Comparison of ENCODE assay signal across 7 cellular contexts in genomic region chr12:128113250-128113649, GRCh38.
DNase-seq lines count a peak whose midpoint lies in the region; ATAC-seq and TF ChIP-seq lines count a peak whose summit lies in the region.
"Not testable (repeated sequence)": the region's sequence is repeated elsewhere in the genome, so short reads cannot be mapped to it uniquely, and the experiment has no call there.

No MANE protein-coding gene starts in this region.

- CTCF ChIA-PET in Panc1 (lab: Charles Lee) = not testable (repeated sequence)

- not testable (repeated sequence) for H3K4me3 ChIP-seq in Karpas-422 (ENCODE audit: low read length); Panc1 (ENCODE audit: low read depth in 2 of 2, low read length in 2 of 2); adrenal gland; endodermal cell (ENCODE audit: low read length); parathyroid adenoma (ENCODE audit: low read depth, low read length)

- not testable (repeated sequence) for H3K9me2 ChIP-seq in Karpas-422 (replicated peaks; ENCODE audit: insufficient read depth, low read length)

- not testable (repeated sequence) for H3K79me2 ChIP-seq in Karpas-422 (ENCODE audit: low read length); parathyroid adenoma

- intact Hi-C loops in Panc1 (cut with micrococcal nuclease; ENCODE audit: unreplicated experiment); adrenal gland (cut with DNase I): not testable (repeated sequence)

- not testable (repeated sequence) for H3K4me1 Mint-ChIP-seq in endodermal cell

- not testable (repeated sequence) for BruUV-seq in Panc1 (replicated peaks; lab: Mats Ljungman, UMichigan)

- POLR2A ChIA-PET in Panc1 (lab: Charles Lee) = interaction anchor here (0.6 kb wide), 1 partner anchor 52 kb away, joined by 4 read pairs; no protein-coding TSS in a partner anchor

- not testable (repeated sequence) for H3K27me3 ChIP-seq in Karpas-422 (ENCODE audit: low read length); Panc1 (ENCODE audit: control insufficient read depth, insufficient read depth, low read length); adrenal gland; endodermal cell (ENCODE audit: control insufficient read depth, insufficient read depth, low read length, poor library complexity, severe bottlenecking); parathyroid adenoma (ENCODE audit: control insufficient read depth, insufficient read depth, low read length)

- TF ChIP-seq POLR2A in adrenal gland (IDR thresholded peaks at IDR 0.05) = not testable (repeated sequence)

- WGBS in adrenal gland, 4 donors = 32 to 54% (median 45%) methylated on average over 5 of the region's 5 CpGs
- 76 to 86% methylated on average over 3 to 5 of the region's 5 CpGs for WGBS in endodermal cell (ENCODE audit: insufficient coverage in 1 of 2, insufficient read length in 1 of 2), 2 experiments

- not testable (repeated sequence) for TF ChIP-seq CTCF in Panc1 (IDR thresholded peaks at IDR 0.05); adrenal gland (IDR thresholded peaks at IDR 0.05); endodermal cell (conservative IDR thresholded peaks at IDR 0.05); parathyroid adenoma (IDR thresholded peaks at IDR 0.05)

- H4K20me1 ChIP-seq in Karpas-422 (ENCODE audit: insufficient read depth, low read depth, low read length) = not testable (repeated sequence)

- H3K27me3 Mint-ChIP-seq in endodermal cell (ENCODE audit: insufficient read depth) = not testable (repeated sequence)

- peak overlapping the region; percentile 35 for H3K4me2 ChIP-seq in Karpas-422 (ENCODE audit: low read depth, low read length, poor library complexity, severe bottlenecking)
- not testable (repeated sequence) for H3K4me2 ChIP-seq in parathyroid adenoma (ENCODE audit: low read length)

- not testable (repeated sequence) for H3K9me3 ChIP-seq in Karpas-422 (ENCODE audit: low read length); Panc1 (ENCODE audit: control insufficient read depth, insufficient read depth, low read depth, low read length); adrenal gland (replicated peaks in 1 of 3); endodermal cell (ENCODE audit: control insufficient read depth, low read length); parathyroid adenoma (ENCODE audit: control insufficient read depth, low read length)

- in situ Hi-C loops in Caki2 (cut with HindIII; ENCODE audit: low pct_unique_long_range_greater_than_20kb, low sequenced_read_pairs); Panc1 (cut with HindIII; ENCODE audit: low pct_unique_long_range_greater_than_20kb, low sequenced_read_pairs): not testable (repeated sequence)

- DNase-seq in Caki2 (ENCODE audit: low read depth) = peak; percentile 85
- not testable (repeated sequence) for DNase-seq in Karpas-422
- peak; percentile 25 for DNase-seq in Panc1 (ENCODE audit: low read depth, low spot score)
- DNase-seq in SW480 (ENCODE audit: low spot score) = peak; percentile 7
- peak; percentile 25 to 73 (median 63) for DNase-seq in adrenal gland
- peak; percentile 47 for DNase-seq in endodermal cell

- H3K9ac ChIP-seq in Karpas-422 (ENCODE audit: low read length); endodermal cell (ENCODE audit: extremely low read depth, low read length, poor library complexity, severe bottlenecking); parathyroid adenoma: not testable (repeated sequence)

- H3K27ac ChIP-seq in Karpas-422 (ENCODE audit: low read length); Panc1 (ENCODE audit: low read length); endodermal cell (ENCODE audit: low read depth, low read length): not testable (repeated sequence)
- H3K27ac ChIP-seq in adrenal gland (peak overlapping the region in 1 of 5 donors; percentile 54), parathyroid adenoma (peak overlapping the region; percentile 86)

- not testable (repeated sequence) for H3K4me3 Mint-ChIP-seq in endodermal cell

- H3K4me1 ChIP-seq in Karpas-422 (ENCODE audit: low read length) (peaks cover 53% of the 10 kb centered on the region), adrenal gland (replicated peaks in 1 of 2) (peaks cover 0 to 11% of the 10 kb centered on the region in 2 donors), parathyroid adenoma (peaks cover 28% of the 10 kb centered on the region)
- H3K4me1 ChIP-seq in Panc1 (ENCODE audit: control insufficient read depth, insufficient read depth, low read length); endodermal cell (ENCODE audit: control insufficient read depth, insufficient read depth, low read length): not testable (repeated sequence)

- not testable (repeated sequence) for H3K9me3 Mint-ChIP-seq in endodermal cell

- not testable (repeated sequence) for H3K36me3 ChIP-seq in Karpas-422 (ENCODE audit: insufficient read depth, low read length); Panc1 (ENCODE audit: control insufficient read depth, insufficient read depth, low read length); adrenal gland (replicated peaks in 1 of 2); endodermal cell (ENCODE audit: control insufficient read depth, insufficient read depth, low read length); parathyroid adenoma (ENCODE audit: control insufficient read depth, insufficient read depth, low read length)

- not testable (repeated sequence) for H2AFZ ChIP-seq in Karpas-422 (ENCODE audit: low read length); parathyroid adenoma

- H3K36me3 Mint-ChIP-seq in endodermal cell (ENCODE audit: low read depth) = not testable (repeated sequence)

- not testable (repeated sequence) for H3K27ac Mint-ChIP-seq in endodermal cell

- not testable (repeated sequence) for ATAC-seq in Panc1
